Comparison of ENCODE assay signal across 19 cellular contexts in genomic region chr12:12877789-12878455, GRCh38. TPM values are rescaled to one million over a fixed set of nuclear protein-coding genes. Genes with fewer than 3 reads are reported as not detected.
DNase-seq lines count a peak whose midpoint lies in the region; ATAC-seq and TF ChIP-seq lines count a peak whose summit lies in the region.
"Had no signal": no experiment of that assay in that cellular context is flagged by ENCODE, and none has a peak within 500 bp of the region (broad histone marks: within the 10 kb centered on the region; RNA-seq: fewer than 3 reads in every experiment).

No MANE protein-coding gene starts in this region.

- H3K4me3 Mint-ChIP-seq in Caco-2 (ENCODE audit: unreplicated experiment) (no peak overlapping the region), osteocyte (ENCODE audit: unreplicated experiment) (no peak overlapping the region)
- H3K4me3 Mint-ChIP-seq: immature natural killer cell, memory B cell had no signal

- DNase-seq in Caco-2 (no peak), NCI-H2081 treated with DMSO at 0.1 percent for 48 hours (lab: John Stamatoyannopoulos, UW) (peak; percentile 59), epithelial cell of esophagus (ENCODE audit: low read depth) (peak; percentile 44), osteocyte (ENCODE audit: extremely low spot score, unreplicated experiment) (no peak), NCI-H345 (lab: John Stamatoyannopoulos, UW) (no peak)
- DNase-seq: activated CD4-positive, CD25-positive, alpha-beta regulatory T cell; COR-L47; GF-D8; HCEC 1CT; immature natural killer cell; NCI-H2171; NCI-H82; stimulated activated naive CD4-positive, alpha-beta T cell treated with Interleukin-2 at 50 U/mL for 16 hours had no signal

- ATAC-seq in HG03196 (IDR thresholded peaks at IDR 0.05; ENCODE audit: unreplicated experiment) (no peak), GM21717 (IDR thresholded peaks at IDR 0.05; ENCODE audit: unreplicated experiment) (no peak), GM21515 (IDR thresholded peaks at IDR 0.05; ENCODE audit: unreplicated experiment) (no peak)

- no peak for TF ChIP-seq CTCF in Caco-2 (IDR thresholded peaks at IDR 0.05; ENCODE audit: insufficient read depth in 1 of 2, low read depth in 1 of 2, low read length in 1 of 2, severe bottlenecking in 1 of 2, unreplicated experiment in 1 of 2)
- TF ChIP-seq CTCF in epithelial cell of esophagus (IDR thresholded peaks at IDR 0.05; ENCODE audit: insufficient read depth, low read depth, low read length, missing control alignments) = no peak
- no peak for TF ChIP-seq CTCF in osteocyte (IDR thresholded peaks at IDR 0.05)

- CTCF ChIA-PET in Caco-2 (lab: Charles Lee) = interaction anchor here (1.3 kb wide), 1 partner anchor 13 kb away, joined by 4 read pairs; the partner anchor contains the start of gene GPRC5A

- H3K4me1 ChIP-seq in Caco-2 = peaks cover 61% of the 10 kb centered on the region

- H3K4me1 Mint-ChIP-seq in Caco-2 (ENCODE audit: low read depth, unreplicated experiment) = peaks cover 66% of the 10 kb centered on the region
- peaks cover 68% of the 10 kb centered on the region for H3K4me1 Mint-ChIP-seq in osteocyte (ENCODE audit: unreplicated experiment)
- H3K4me1 Mint-ChIP-seq: immature natural killer cell, memory B cell had no signal

- H3K36me3 ChIP-seq in Caco-2 (ENCODE audit: control insufficient read depth, insufficient read depth, low read length) = no peaks in the 10 kb centered on the region

- peak overlapping the region; percentile 97 for H3K27ac Mint-ChIP-seq in Caco-2 (ENCODE audit: unreplicated experiment)
- peak overlapping the region; percentile 87 for H3K27ac Mint-ChIP-seq in osteocyte (ENCODE audit: unreplicated experiment)
- H3K27ac Mint-ChIP-seq: activated T-helper 2 cell treated with anti-CD3 and anti-CD28 coated beads, Interferon-gamma antibody, Interleukin-2, Interleukin-4, amounts not matched to agents 10 μg/mL and 5 μg/mL and 100 μg/mL, durations not matched to agents 14 hours and 24 hours and 36 hours; immature natural killer cell; memory B cell had no signal

- intact Hi-C loops in Caco-2 (cut with micrococcal nuclease; ENCODE audit: unreplicated experiment) = no loop called here

- no peaks in the 10 kb centered on the region for H3K27me3 Mint-ChIP-seq in Caco-2 (ENCODE audit: insufficient read depth, unreplicated experiment)
- no peaks in the 10 kb centered on the region for H3K27me3 Mint-ChIP-seq in osteocyte (ENCODE audit: unreplicated experiment)

- H3K36me3 Mint-ChIP-seq in Caco-2 (ENCODE audit: insufficient read depth, unreplicated experiment) (no peaks in the 10 kb centered on the region), osteocyte (ENCODE audit: unreplicated experiment) (peaks cover 3% of the 10 kb centered on the region)
- H3K36me3 Mint-ChIP-seq: immature natural killer cell, memory B cell had no signal

- H3K9me3 Mint-ChIP-seq in Caco-2 (ENCODE audit: unreplicated experiment) (no peaks in the 10 kb centered on the region), osteocyte (ENCODE audit: unreplicated experiment) (no peaks in the 10 kb centered on the region)
- H3K9me3 Mint-ChIP-seq: activated T-helper 2 cell treated with anti-CD3 and anti-CD28 coated beads, Interferon-gamma antibody, Interleukin-2, Interleukin-4, amounts not matched to agents 10 μg/mL and 5 μg/mL and 100 μg/mL, durations not matched to agents 14 hours and 24 hours and 36 hours; immature natural killer cell; memory B cell had no signal

- H3K9me3 ChIP-seq in Caco-2 = no peaks in the 10 kb centered on the region

- H3K27me3 ChIP-seq in Caco-2 (replicated peaks; ENCODE audit: control insufficient read depth, insufficient read depth, low read length) = no peaks in the 10 kb centered on the region

- POLR2A ChIA-PET in Caco-2 (lab: Charles Lee) = interaction anchor here (1.4 kb wide), 1 partner anchor 13 kb away, joined by 4 read pairs; the partner anchor contains the start of gene GPRC5A

- BruUV-seq in Caco-2 (replicated peaks; lab: Mats Ljungman, UMichigan) = no TSS peak

- no peak overlapping the region for H3K4me3 ChIP-seq in Caco-2 (ENCODE audit: low read depth, low read length)
- no peak overlapping the region for H3K4me3 ChIP-seq in epithelial cell of esophagus (ENCODE audit: low read length)

RNA-seq across cellular contexts. Expression of gene GPRC5A, which starts 13.4 kb away (rescaled TPM):
- total RNA-seq in Caco-2 (2022) (73.9 and 99.7 TPM in 2 replicates), osteocyte (25.7 and 27.3 TPM in 2 replicates)
- total RNA-seq: activated T-helper 2 cell treated with anti-CD3 and anti-CD28 coated beads, Interferon-gamma antibody, Interleukin-2, Interleukin-4, amounts not matched to agents 10 μg/mL and 5 μg/mL and 100 μg/mL, durations not matched to agents 14 hours and 24 hours and 36 hours; T-helper 1 cell treated with Interleukin-12 subunit alpha and Interleukin-12 subunit beta and Interleukin-4 antibody, amounts not matched to agents 30 ng/mL and 1 ng/mL, for 36 hours had no signal

Comparison
In these comparisons a context has a peak if more than half of its experiments do, and no peak if none do; other contexts are left out.
1. DNase-seq: peak in NCI-H2081 treated with DMSO at 0.1 percent for 48 hours (single experiment) and epithelial cell of esophagus (single experiment); none in Caco-2 (0 of 2), osteocyte (single experiment) and NCI-H345 (single experiment).